ENCODE assay signal across 8 cellular contexts in the genomic region with DNA sequence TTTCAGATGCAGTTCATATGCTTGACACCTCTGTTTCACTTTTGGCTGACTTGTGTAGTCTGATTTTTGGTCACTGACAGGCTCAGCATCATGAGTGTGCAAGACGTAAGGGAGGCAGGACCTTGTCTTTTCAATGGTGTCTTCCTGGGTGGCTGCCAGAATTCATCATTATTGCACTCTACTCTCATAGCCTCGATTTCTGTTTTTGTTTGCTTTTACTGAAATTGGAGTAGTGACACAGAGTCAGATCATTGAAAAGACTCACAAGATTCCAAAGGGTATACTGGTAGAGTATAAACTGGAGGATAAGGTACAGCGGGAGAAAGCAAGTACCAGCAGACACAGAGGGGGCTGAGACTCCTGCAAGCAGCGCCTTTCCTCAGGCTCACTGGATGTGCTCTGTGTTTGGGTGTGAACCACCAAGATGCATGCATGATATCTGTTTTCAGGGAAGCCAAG.
DNase-seq lines count a peak whose midpoint lies in the region; ATAC-seq, FAIRE-seq and TF ChIP-seq lines count a peak whose summit lies in the region.

No MANE protein-coding gene starts in this region.

- TF ChIP-seq POLR2A in prostate gland (IDR thresholded peaks at IDR 0.05) = no peak

- POLR2A ChIA-PET in PC-9 (lab: Charles Lee; ENCODE audit: unreplicated experiment) = no interaction called here

- intact Hi-C loops in PC-9 (cut with micrococcal nuclease; ENCODE audit: unreplicated experiment) = no loop called here
- intact Hi-C loops in prostate gland (cut with DNase I) = no loop called here

- peaks cover 22% of the 10 kb centered on the region for H3K4me1 ChIP-seq in HUES6 (ENCODE audit: control insufficient read depth, insufficient read depth, low read length)
- H3K4me1 ChIP-seq in iPS-15b (ENCODE audit: control insufficient read depth, insufficient read depth, low read length) = peaks cover 15% of the 10 kb centered on the region
- H3K4me1 ChIP-seq in PC-9 (replicated peaks; ENCODE audit: insufficient read depth) = peaks cover 17% of the 10 kb centered on the region; the same call in 1 of the 2 replicates
- H3K4me1 ChIP-seq in prostate gland (replicated peaks) = no peaks in the 10 kb centered on the region

- H3K9me2 ChIP-seq in PC-9 (ENCODE audit: insufficient read depth) = peaks cover 5% of the 10 kb centered on the region; the same call in 1 of the 2 replicates

- WGBS in prostate gland = 67% methylated on average over 4 of the region's 4 CpGs

- ATAC-seq in GM21529 (IDR thresholded peaks at IDR 0.05; ENCODE audit: unreplicated experiment) = peak; percentile 60

- H4K20me1 ChIP-seq in PC-9 (ENCODE audit: insufficient read depth) = no peaks in the 10 kb centered on the region

- CTCF ChIA-PET in PC-9 (lab: Charles Lee) = no interaction called here

- H3K36me3 ChIP-seq in HUES6 (ENCODE audit: control insufficient read depth, insufficient read depth, low read length) (no peaks in the 10 kb centered on the region), iPS-15b (ENCODE audit: control insufficient read depth, insufficient read depth, low read length) (no peaks in the 10 kb centered on the region), PC-9 (ENCODE audit: low read depth) (no peaks in the 10 kb centered on the region), prostate gland (no peaks in the 10 kb centered on the region)

- H3K79me2 ChIP-seq in PC-9 (ENCODE audit: low read depth) = no peaks in the 10 kb centered on the region; the same call in 1 of the 2 replicates

- H3K4me2 ChIP-seq in PC-9 = no peak overlapping the region

- TF ChIP-seq CTCF in GM12875 (IDR thresholded peaks at IDR 0.05; ENCODE audit: borderline replicate concordance, insufficient read depth, low read depth, low read length) (no peak), PC-9 (conservative IDR thresholded peaks at IDR 0.05) (no peak), prostate gland (IDR thresholded peaks at IDR 0.05) (no peak)

- FAIRE-seq in frontal cortex (lab: Jason Lieb, UNC) = no peak

- no peaks in the 10 kb centered on the region for H3K9me3 ChIP-seq in HUES6 (ENCODE audit: control insufficient read depth, insufficient read depth, low read depth, low read length)
- H3K9me3 ChIP-seq in iPS-15b (ENCODE audit: control insufficient read depth, insufficient read depth, low read length) = no peaks in the 10 kb centered on the region
- H3K9me3 ChIP-seq in PC-9 (ENCODE audit: insufficient read depth, low read depth) = no peaks in the 10 kb centered on the region
- H3K9me3 ChIP-seq in prostate gland = no peaks in the 10 kb centered on the region

- H3K27me3 ChIP-seq in HUES6 (ENCODE audit: control insufficient read depth, insufficient read depth, low read length) = no peaks in the 10 kb centered on the region
- no peaks in the 10 kb centered on the region for H3K27me3 ChIP-seq in iPS-15b (ENCODE audit: control insufficient read depth, insufficient read depth, low read length)
- H3K27me3 ChIP-seq in PC-9 (ENCODE audit: insufficient read depth, low read depth) = no peaks in the 10 kb centered on the region
- H3K27me3 ChIP-seq in prostate gland (replicated peaks; ENCODE audit: insufficient read depth) = no peaks in the 10 kb centered on the region

- peak overlapping the region; percentile 18 for H3K9ac ChIP-seq in HUES6 (ENCODE audit: low read length)
- peak overlapping the region; percentile 26 for H3K9ac ChIP-seq in iPS-15b (ENCODE audit: low read depth, low read length)

- no TSS peak for BruUV-seq in PC-9 (replicated peaks; lab: Mats Ljungman, UMichigan)

- DNase-seq in PC-9 (no peak), frontal cortex (ENCODE audit: low spot score in 2 of 2) (no peak), NCI-H226 (no peak), prostate gland (ENCODE audit: low spot score) (no peak)

- H3K4me3 ChIP-seq in GM12875 (ENCODE audit: low read depth, low read length) (peak overlapping the region; percentile 11), HUES6 (ENCODE audit: low read depth, low read length) (no peak overlapping the region), iPS-15b (ENCODE audit: low read depth, low read length) (no peak overlapping the region), PC-9 (no peak overlapping the region), prostate gland (no peak overlapping the region)

- no peak overlapping the region; the same call in 1 of the 2 replicates for H3K27ac ChIP-seq in HUES6 (ENCODE audit: low read depth, low read length)
- no peak overlapping the region for H3K27ac ChIP-seq in PC-9
- no peak overlapping the region for H3K27ac ChIP-seq in prostate gland

- 0 out of 2 replicates have a peak, but pooled peaks cover 9% of the 10 kb centered on the region for H3F3A ChIP-seq in PC-9 (ENCODE audit: insufficient read depth, low read depth)

- H2AFZ ChIP-seq in PC-9 = no peak overlapping the region
